Comparison of ENCODE assay signal across 10 cellular contexts in the genomic region with DNA sequence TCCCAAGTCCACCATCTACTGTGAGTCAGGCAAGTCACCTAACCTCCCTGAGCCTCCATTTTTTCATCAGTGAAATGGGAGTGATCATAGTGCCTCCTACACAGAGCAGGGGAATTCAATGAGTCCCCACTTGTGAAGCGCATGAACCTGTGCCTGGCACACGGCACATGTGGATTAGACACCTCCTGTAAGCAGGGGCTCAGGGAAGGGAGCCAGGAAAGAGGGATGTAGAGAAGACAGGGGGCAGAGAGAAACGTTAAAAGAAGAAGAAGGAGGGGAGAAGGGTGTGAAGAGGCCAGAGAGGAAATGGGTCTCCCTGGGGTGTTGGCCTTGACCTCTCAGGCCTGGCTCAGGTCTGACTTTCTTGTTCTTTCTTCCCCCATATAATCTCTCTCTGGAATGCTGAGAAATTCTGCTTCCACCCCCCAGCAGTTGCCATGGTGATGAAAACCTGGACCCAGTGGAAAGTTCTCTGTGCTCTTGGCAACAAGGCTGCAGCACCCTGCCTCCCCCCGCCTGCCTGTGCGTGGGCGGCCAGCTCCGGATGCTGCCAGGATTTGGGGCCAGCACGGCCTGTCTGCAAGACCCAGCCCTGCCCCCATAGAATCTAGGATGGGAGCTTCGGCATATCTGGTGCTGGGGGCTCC.
DNase-seq lines count a peak whose midpoint lies in the region; ATAC-seq and TF ChIP-seq lines count a peak whose summit lies in the region.
"Had no signal": no experiment of that assay in that cellular context is flagged by ENCODE, and none has a peak within 500 bp of the region (broad histone marks: within the 10 kb centered on the region; RNA-seq: fewer than 3 reads in every experiment).

No MANE protein-coding gene starts in this region.

- no peak overlapping the region for H3K27ac ChIP-seq in A673 (ENCODE audit: low read depth, low read length, poor library complexity, severe bottlenecking)
- no peak overlapping the region for H3K27ac ChIP-seq in CD4-positive, alpha-beta T cell (ENCODE audit: low read depth, low read length)

- peaks cover 4% of the 10 kb centered on the region for H3K9me3 Mint-ChIP-seq in nephron
- H3K9me3 Mint-ChIP-seq in CD4-positive, alpha-beta T cell: peaks cover 8% of the 10 kb centered on the region

- H3K4me1 Mint-ChIP-seq in nephron: peaks cover 41% of the 10 kb centered on the region
- no peaks in the 10 kb centered on the region for H3K4me1 Mint-ChIP-seq in CD4-positive, alpha-beta T cell (ENCODE audit: low read depth)

- H3K4me3 ChIP-seq in A673 (ENCODE audit: low read depth, low read length, poor library complexity, severe bottlenecking) (no peak overlapping the region), MG63 (no peak overlapping the region)

- TF ChIP-seq CTCF in A673 (conservative IDR thresholded peaks at IDR 0.05; ENCODE audit: low read depth, low read length) (no peak), nephron (IDR thresholded peaks at IDR 0.05; ENCODE audit: unreplicated experiment in 3 of 3) (no peak)
- no peak for TF ChIP-seq CTCF in CD4-positive, alpha-beta T cell (IDR thresholded peaks at IDR 0.05)

- peaks cover 15% of the 10 kb centered on the region for H3K27me3 Mint-ChIP-seq in nephron (ENCODE audit: low read depth)
- H3K27me3 Mint-ChIP-seq in CD4-positive, alpha-beta T cell: peaks cover 10% of the 10 kb centered on the region

- H3K4me1 ChIP-seq in A673 (ENCODE audit: insufficient read depth, low read length, poor library complexity, severe bottlenecking): peaks cover 19% of the 10 kb centered on the region

- H3K9me3 ChIP-seq in A673 (ENCODE audit: low read depth, low read length, poor library complexity, severe bottlenecking) (no peaks in the 10 kb centered on the region), MG63 (no peaks in the 10 kb centered on the region)
- no peaks in the 10 kb centered on the region for H3K9me3 ChIP-seq in CD4-positive, alpha-beta T cell (ENCODE audit: control insufficient read depth, low read length)

- H3K27me3 ChIP-seq in A673 (replicated peaks; ENCODE audit: insufficient read depth, low read depth, low read length, poor library complexity) (no peaks in the 10 kb centered on the region), MG63 (no peaks in the 10 kb centered on the region)
- H3K27me3 ChIP-seq in CD4-positive, alpha-beta T cell (ENCODE audit: control insufficient read depth, insufficient read depth, low read length): no peaks in the 10 kb centered on the region

- POLR2A ChIA-PET in A673 (lab: Charles Lee; ENCODE audit: low non-redundant PET) (no interaction called here), HEK293T (lab: Yijun Ruan, JAX) (no interaction called here)
- POLR2A ChIA-PET in CD4-positive, alpha-beta T cell (lab: Charles Lee): no interaction called here

- no peaks in the 10 kb centered on the region for H3K36me3 ChIP-seq in A673 (ENCODE audit: insufficient read depth, low read length, poor library complexity, severe bottlenecking)
- H3K36me3 ChIP-seq in MG63: no peaks in the 10 kb centered on the region

- intact Hi-C loops in A673 (cut with micrococcal nuclease; ENCODE audit: unreplicated experiment): no loop called here
- intact Hi-C loops in CD4-positive, alpha-beta T cell (cut with DNase I, micrococcal nuclease): no loop called here

- H3K36me3 Mint-ChIP-seq in nephron (ENCODE audit: low read depth): no peaks in the 10 kb centered on the region
- no peaks in the 10 kb centered on the region for H3K36me3 Mint-ChIP-seq in CD4-positive, alpha-beta T cell (ENCODE audit: low read depth)
- H3K36me3 Mint-ChIP-seq: activated naive CD4-positive, alpha-beta T cell treated with anti-CD3 and anti-CD28 coated beads, Interleukin-2, amount 50 U/mL, for 72 hours had no signal

- CTCF ChIA-PET in A673 (lab: Charles Lee) (no interaction called here), HEK293T (lab: Yijun Ruan, JAX) (no interaction called here)
- CTCF ChIA-PET in CD4-positive, alpha-beta T cell (lab: Charles Lee): no interaction called here

- H3K4me3 Mint-ChIP-seq in nephron: peak overlapping the region in 2 of 3 experiments; percentile 49 to 55
- no peak overlapping the region for H3K4me3 Mint-ChIP-seq in CD4-positive, alpha-beta T cell
- H3K4me3 Mint-ChIP-seq: T-helper 17 cell had no signal

- ATAC-seq in CD4-positive, alpha-beta T cell (ENCODE audit: poor library complexity): no peak
- ATAC-seq: activated naive CD4-positive, alpha-beta T cell treated with anti-CD3 and anti-CD28 coated beads, Interleukin-2, amount 50 U/mL, for 72 hours; T-helper 17 cell had no signal

- H3K27ac Mint-ChIP-seq in nephron: peak overlapping the region; percentile 38 to 92 (median 80)
- H3K27ac Mint-ChIP-seq in CD4-positive, alpha-beta T cell: no peak overlapping the region
- H3K27ac Mint-ChIP-seq: activated naive CD4-positive, alpha-beta T cell treated with anti-CD3 and anti-CD28 coated beads, Interleukin-2, amount 50 U/mL, for 72 hours; T-helper 17 cell had no signal

- BruUV-seq in A673 (replicated peaks; lab: Mats Ljungman, UMichigan): no TSS peak

- DNase-seq in A673 (ENCODE audit: low spot score) (peak; percentile 79), MG63 (peak; percentile 46), fibroblast of gingiva (ENCODE audit: low read depth) (peak; percentile 13), HEK293T (ENCODE audit: extremely low spot score) (no peak), T1000 (lab: John Stamatoyannopoulos, UW) (no peak), RPMI8226 (no peak)
- DNase-seq in CD4-positive, alpha-beta T cell: no peak
- DNase-seq: T-helper 17 cell had no signal

TF ChIP-seq in HEK293T, 16 proteins besides CTCF, POLR2A, EP300 and RAD21:
- TF ChIP-seq, protein P1, sequence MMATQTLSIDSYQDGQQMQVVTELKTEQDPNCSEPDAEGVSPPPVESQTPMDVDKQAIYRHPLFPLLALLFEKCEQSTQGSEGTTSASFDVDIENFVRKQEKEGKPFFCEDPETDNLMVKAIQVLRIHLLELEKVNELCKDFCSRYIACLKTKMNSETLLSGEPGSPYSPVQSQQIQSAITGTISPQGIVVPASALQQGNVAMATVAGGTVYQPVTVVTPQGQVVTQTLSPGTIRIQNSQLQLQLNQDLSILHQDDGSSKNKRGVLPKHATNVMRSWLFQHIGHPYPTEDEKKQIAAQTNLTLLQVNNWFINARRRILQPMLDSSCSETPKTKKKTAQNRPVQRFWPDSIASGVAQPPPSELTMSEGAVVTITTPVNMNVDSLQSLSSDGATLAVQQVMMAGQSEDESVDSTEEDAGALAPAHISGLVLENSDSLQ (IDR thresholded peaks at IDR 0.05): no peak
- TF ChIP-seq L3MBTL2 (conservative IDR thresholded peaks at IDR 0.05) (no peak), FOXA1 (IDR thresholded peaks at IDR 0.05) (no peak), SP1 (IDR thresholded peaks at IDR 0.05) (no peak), ZNF384 (IDR thresholded peaks at IDR 0.05) (no peak), FOXK2 (IDR thresholded peaks at IDR 0.05) (no peak), ELF4 (IDR thresholded peaks at IDR 0.05) (no peak), LEF1 (IDR thresholded peaks at IDR 0.05; ENCODE audit: borderline replicate concordance) (no peak), BHLHE40 (IDR thresholded peaks at IDR 0.05; ENCODE audit: borderline replicate concordance) (no peak), CTBP1 (IDR thresholded peaks at IDR 0.05; ENCODE audit: borderline replicate concordance) (no peak), NFRKB (IDR thresholded peaks at IDR 0.05) (no peak)

Comparison
In these comparisons a context has a peak if more than half of its experiments do, and no peak if none do; other contexts are left out.
1. DNase-seq: peak in A673 (single experiment), MG63 (single experiment) and fibroblast of gingiva (single experiment); none in HEK293T (single experiment), T1000 (single experiment), RPMI8226 (single experiment) and CD4-positive, alpha-beta T cell (0 of 10).